8 cellular contexts compared by ENCODE assay signal in the genomic region with DNA sequence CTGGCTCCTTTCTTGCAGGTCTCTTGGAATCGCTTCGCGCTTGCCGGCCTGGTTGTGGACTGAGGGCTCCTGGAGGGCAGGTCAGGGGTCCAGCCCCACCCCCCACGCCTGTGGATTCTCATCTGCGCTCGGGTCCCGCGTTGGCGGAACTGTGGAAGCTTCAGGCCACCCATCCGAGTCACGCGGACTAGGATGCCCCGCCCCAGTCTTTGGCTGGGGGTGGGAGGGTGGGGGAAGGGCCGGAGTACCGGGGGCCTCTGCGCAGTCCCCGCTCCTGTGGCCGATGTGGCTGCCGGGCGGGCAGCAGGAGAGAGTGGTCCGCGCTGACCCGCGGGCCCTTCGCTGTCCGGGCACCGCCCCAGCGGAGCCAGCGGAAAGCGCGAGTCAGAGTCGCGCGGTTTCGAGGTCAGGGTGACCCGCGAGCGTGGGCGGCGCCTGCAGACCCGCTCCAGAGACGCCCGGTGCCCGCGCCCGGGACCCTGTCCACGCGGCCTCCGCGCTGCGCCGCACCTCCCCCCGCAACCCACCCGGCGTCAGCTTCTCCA.
DNase-seq lines count a peak whose midpoint lies in the region; ATAC-seq and TF ChIP-seq lines count a peak whose summit lies in the region.

No MANE protein-coding gene starts in this region.

- 20% methylated on average over 14 of the region's 56 CpGs for WGBS in mammary epithelial cell (ENCODE audit: low coverage, missing lambda C conversion rate)
- WGBS in spleen, 5 donors = 0 to 11% (median 3%) methylated on average over 28 to 56 of the region's 56 CpGs

- no peak overlapping the region for H3K27ac ChIP-seq in mammary epithelial cell (ENCODE audit: insufficient read depth, low read depth, low read length)
- H3K27ac ChIP-seq in spleen = peak overlapping the region in 7 of 8 donors; percentile 77 to 90 (median 85)

- BruUV-seq in mammary epithelial cell (replicated peaks; lab: Mats Ljungman, UMichigan) = no TSS peak

- TF ChIP-seq CTCF in mammary epithelial cell (conservative IDR thresholded peaks at IDR 0.05 in 1 of 2, IDR thresholded peaks at IDR 0.05 in 1 of 2; ENCODE audit: extremely low read depth in 1 of 2, insufficient read depth in 1 of 2, low read depth in 1 of 2, low read length in 2 of 2) (no peak), spleen (IDR thresholded peaks at IDR 0.05 in 8 of 11, conservative IDR thresholded peaks at IDR 0.05 in 3 of 11) (no peak)

- TF ChIP-seq POLR2A in spleen (IDR thresholded peaks at IDR 0.05) = no peak

- no peak for ATAC-seq in GM18868 (IDR thresholded peaks at IDR 0.05; ENCODE audit: unreplicated experiment)

- H3K4me1 ChIP-seq in mammary epithelial cell (ENCODE audit: insufficient read depth, low read length) = peaks cover 29% of the 10 kb centered on the region
- H3K4me1 ChIP-seq in spleen = peaks cover 0 to 79% (median 54%) of the 10 kb centered on the region in 6 donors

- CTCF ChIA-PET in mammary epithelial cell (lab: Charles Lee; ENCODE audit: low non-redundant PET) = no interaction called here

- H3K79me2 ChIP-seq in mammary epithelial cell (ENCODE audit: insufficient read depth, low read length) = no peaks in the 10 kb centered on the region

- H3K9me3 ChIP-seq in mammary epithelial cell (replicated peaks; ENCODE audit: insufficient read depth, low read length) (no peaks in the 10 kb centered on the region), spleen (no peaks in the 10 kb centered on the region)

- H4K20me1 ChIP-seq in mammary epithelial cell (ENCODE audit: insufficient read depth, low read length) = no peaks in the 10 kb centered on the region

- H2AFZ ChIP-seq in mammary epithelial cell (ENCODE audit: low read depth, low read length) = peak overlapping the region; percentile 66

- peak overlapping the region in 2 of 3 experiments; percentile 25 to 29 for H3K4me3 ChIP-seq in mammary epithelial cell (replicated peaks in 1 of 3; ENCODE audit: insufficient read depth in 1 of 3, low read depth in 2 of 3, low read length in 3 of 3)
- peak overlapping the region; percentile 25 to 75 (median 52) for H3K4me3 ChIP-seq in spleen

- dilution Hi-C loops in mammary epithelial cell (cut with HindIII; ENCODE audit: low sequenced_read_pairs) = no loop called here

- in situ Hi-C loops in mammary epithelial cell (cut with MboI; ENCODE audit: low sequenced_read_pairs in 2 of 2) = loop anchor here in 1 of 2 donors (5.0 kb wide), 1 partner anchor 46 kb away; no protein-coding TSS in a partner anchor

- H3K36me3 ChIP-seq in mammary epithelial cell (ENCODE audit: insufficient read depth, low read length) (no peaks in the 10 kb centered on the region), spleen (no peaks in the 10 kb centered on the region)

- intact Hi-C loops in mammary epithelial cell (cut with micrococcal nuclease) = no loop called here
- intact Hi-C loops in spleen (cut with DNase I; ENCODE audit: low total_unique reads) = no loop called here

- peak overlapping the region; percentile 75 for H3K4me2 ChIP-seq in mammary epithelial cell (ENCODE audit: insufficient read depth, low read depth, low read length)

- H3K27me3 ChIP-seq in mammary epithelial cell (ENCODE audit: insufficient read depth, low read length) = no peaks in the 10 kb centered on the region
- H3K27me3 ChIP-seq in spleen (replicated peaks in 1 of 7) = no peaks in the 10 kb centered on the region

- DNase-seq in EH (ENCODE audit: low read depth) (peak; percentile 49), SKM-1 (lab: John Stamatoyannopoulos, UW; ENCODE audit: unreplicated experiment) (peak; percentile 29), mammary epithelial cell (no peak), iris pigment epithelial cell (ENCODE audit: low read depth) (peak; percentile 46), spleen (peak; percentile 91), NCI-H748 (lab: John Stamatoyannopoulos, UW; ENCODE audit: unreplicated experiment) (no peak), GM19240 (ENCODE audit: insufficient read length, low spot score) (no peak)

- H3K9ac ChIP-seq in mammary epithelial cell (ENCODE audit: insufficient read depth, low read length) = no peak overlapping the region

Comparison
In these comparisons a context has a peak if more than half of its experiments do, and no peak if none do; other contexts are left out.
1. DNase-seq: peak in EH (single experiment), SKM-1 (single experiment), iris pigment epithelial cell (single experiment) and spleen (single experiment); none in mammary epithelial cell (single experiment), NCI-H748 (single experiment) and GM19240 (single experiment).